8 cellular contexts compared by ENCODE assay signal in the genomic region with DNA sequence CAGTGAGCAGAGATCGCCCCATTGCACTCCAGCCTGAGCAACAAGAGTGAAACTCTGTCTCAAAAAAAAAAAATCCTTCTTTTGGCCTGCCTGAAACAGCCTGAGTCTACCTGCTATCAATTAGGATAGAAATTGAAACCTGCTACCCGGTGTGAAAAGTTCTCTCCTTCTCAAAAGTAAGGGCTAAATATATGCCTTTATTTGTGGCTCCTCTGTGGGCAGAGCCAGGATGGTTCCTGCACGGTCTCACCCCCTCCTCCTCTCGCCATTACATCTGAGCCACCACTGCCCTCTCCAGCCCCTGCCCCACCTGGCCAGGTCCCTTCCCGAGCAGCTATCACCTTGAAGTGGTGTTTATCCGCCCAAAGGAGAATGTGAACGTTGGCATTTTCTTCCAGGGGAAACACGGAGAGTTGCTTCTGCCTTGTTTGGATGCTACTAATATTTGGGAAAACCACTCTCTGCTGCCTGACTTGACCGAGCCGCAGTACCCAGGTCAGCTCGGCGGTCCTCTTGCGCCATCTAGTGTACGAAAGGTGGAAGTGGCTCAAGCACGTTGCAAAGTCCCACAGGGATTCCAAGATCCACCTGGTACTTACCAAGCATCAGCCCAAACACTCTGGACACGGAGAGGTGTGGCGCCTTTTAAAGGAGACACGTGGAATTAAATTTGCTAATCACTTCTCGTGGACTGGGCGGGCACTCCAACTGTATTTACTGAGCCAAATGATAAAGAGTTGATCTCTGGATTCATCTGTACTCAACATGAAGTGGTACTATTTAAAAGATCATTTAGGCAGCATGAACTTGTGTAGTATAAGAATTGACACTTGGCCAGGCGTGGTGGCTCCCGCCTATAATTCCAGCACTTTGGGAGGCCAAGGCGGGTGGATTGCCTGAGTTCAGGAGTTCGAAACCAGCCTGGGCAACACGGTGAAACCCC. TPM values are rescaled to one million over a fixed set of nuclear protein-coding genes. Genes with fewer than 3 reads are reported as not detected.
A peak's percentile ranks its signal among the peaks of the same experiment; 100 is the strongest.
DNase-seq lines count a peak whose midpoint lies in the region; ATAC-seq and TF ChIP-seq lines count a peak whose summit lies in the region.

No MANE protein-coding gene starts in this region.

- peaks cover 0 to 2% (median 0%) of the 10 kb centered on the region in 5 donors for H3K36me3 Mint-ChIP-seq in naive thymus-derived CD4-positive, alpha-beta T cell
- H3K36me3 Mint-ChIP-seq in stimulated activated memory B cell treated with anti-CD40 and anti-IgM and Interleukin-4, amounts not matched to agents 10 μg/mL and 1 μg/mL and 100 μg/mL, for 72 hours = peaks cover 7% of the 10 kb centered on the region

- H3K9me2 ChIP-seq in OCI-LY1 (ENCODE audit: low read depth, low read length) = no peaks in the 10 kb centered on the region

- H3K4me3 ChIP-seq in A673 (ENCODE audit: low read depth, low read length, poor library complexity, severe bottlenecking) (no peak overlapping the region), OCI-LY1 (ENCODE audit: low read depth, low read length, poor library complexity, severe bottlenecking) (no peak overlapping the region)
- H3K4me3 ChIP-seq in naive thymus-derived CD4-positive, alpha-beta T cell (ENCODE audit: low read length) = no peak overlapping the region

- POLR2A ChIA-PET in A673 (lab: Charles Lee; ENCODE audit: low non-redundant PET) = interaction anchor here (0.7 kb wide), 1 partner anchor 1306 kb away, joined by 3 read pairs; no protein-coding TSS in a partner anchor
- POLR2A ChIA-PET in naive thymus-derived CD4-positive, alpha-beta T cell (lab: Charles Lee) = no interaction called here

- H3K4me1 ChIP-seq in A673 (ENCODE audit: insufficient read depth, low read length, poor library complexity, severe bottlenecking) = no peaks in the 10 kb centered on the region
- peaks cover 6% of the 10 kb centered on the region for H3K4me1 ChIP-seq in OCI-LY1 (ENCODE audit: insufficient read depth, low read length, severe bottlenecking)
- peaks cover 0 to 4% of the 10 kb centered on the region in 2 donors for H3K4me1 ChIP-seq in naive thymus-derived CD4-positive, alpha-beta T cell (ENCODE audit: control insufficient read depth in 2 of 2, insufficient read depth in 2 of 2, low read length in 2 of 2)

- H3K36me3 ChIP-seq in A673 (ENCODE audit: insufficient read depth, low read length, poor library complexity, severe bottlenecking) (no peaks in the 10 kb centered on the region), OCI-LY1 (ENCODE audit: insufficient read depth, low read length) (no peaks in the 10 kb centered on the region)
- no peaks in the 10 kb centered on the region for H3K36me3 ChIP-seq in naive thymus-derived CD4-positive, alpha-beta T cell (ENCODE audit: control insufficient read depth in 2 of 3, insufficient read depth in 3 of 3, low read length in 3 of 3)

- H2AFZ ChIP-seq in OCI-LY1 (ENCODE audit: low read length) = no peak overlapping the region

- intact Hi-C loops in A673 (cut with micrococcal nuclease; ENCODE audit: unreplicated experiment) = loop anchor here (2.0 to 5.0 kb wide), 5 partner anchors 84 to 1336 kb away; no protein-coding TSS in a partner anchor
- intact Hi-C loops in naive thymus-derived CD4-positive, alpha-beta T cell (cut with micrococcal nuclease) = loop anchor here (1.0 to 10.0 kb wide), 10 partner anchors 84 to 1336 kb away; no protein-coding TSS in a partner anchor

- no peaks in the 10 kb centered on the region for H3K27me3 Mint-ChIP-seq in naive thymus-derived CD4-positive, alpha-beta T cell
- no peaks in the 10 kb centered on the region for H3K27me3 Mint-ChIP-seq in stimulated activated memory B cell treated with anti-CD40 and anti-IgM and Interleukin-4, amounts not matched to agents 10 μg/mL and 1 μg/mL and 100 μg/mL, for 72 hours

- ATAC-seq in GM18867 (IDR thresholded peaks at IDR 0.05; ENCODE audit: unreplicated experiment) = peak; percentile 71
- ATAC-seq in esophagus mucosa = peak; percentile 91
- ATAC-seq in naive thymus-derived CD4-positive, alpha-beta T cell = peak; percentile 87
- ATAC-seq in stimulated activated memory B cell treated with anti-CD40 and anti-IgM and Interleukin-4, amounts not matched to agents 10 μg/mL and 1 μg/mL and 100 μg/mL, for 72 hours = peak; percentile 78

- H3K9ac ChIP-seq in OCI-LY1 (ENCODE audit: low read length) = no peak overlapping the region

- no peaks in the 10 kb centered on the region for H3K9me3 Mint-ChIP-seq in naive thymus-derived CD4-positive, alpha-beta T cell
- H3K9me3 Mint-ChIP-seq in stimulated activated memory B cell treated with anti-CD40 and anti-IgM and Interleukin-4, amounts not matched to agents 10 μg/mL and 1 μg/mL and 100 μg/mL, for 72 hours = no peaks in the 10 kb centered on the region

- no peaks in the 10 kb centered on the region for H3K27me3 ChIP-seq in A673 (replicated peaks; ENCODE audit: insufficient read depth, low read depth, low read length, poor library complexity)
- H3K27me3 ChIP-seq in OCI-LY1 (ENCODE audit: insufficient read depth, low read length) = no peaks in the 10 kb centered on the region
- no peaks in the 10 kb centered on the region for H3K27me3 ChIP-seq in naive thymus-derived CD4-positive, alpha-beta T cell (ENCODE audit: control insufficient read depth in 2 of 2, insufficient read depth in 2 of 2, low read length in 2 of 2)

- H3K27ac ChIP-seq in A673 (ENCODE audit: low read depth, low read length, poor library complexity, severe bottlenecking) (no peak overlapping the region), OCI-LY1 (ENCODE audit: low read depth, low read length, poor library complexity, severe bottlenecking) (no peak overlapping the region)
- H3K27ac ChIP-seq in naive thymus-derived CD4-positive, alpha-beta T cell (ENCODE audit: low read depth, low read length) = no peak overlapping the region

- no peaks in the 10 kb centered on the region for H3F3A ChIP-seq in OCI-LY1 (ENCODE audit: insufficient read depth, low read length)

- H4K20me1 ChIP-seq in OCI-LY1 (ENCODE audit: insufficient read depth, low read length) = no peaks in the 10 kb centered on the region

- no TSS peak for BruUV-seq in A673 (replicated peaks; lab: Mats Ljungman, UMichigan)

- H3K79me2 ChIP-seq in OCI-LY1 (ENCODE audit: insufficient read depth, low read length) = no peaks in the 10 kb centered on the region

- DNase-seq in A673 (ENCODE audit: low spot score) = peak; percentile 77
- peak; percentile 81 for DNase-seq in HuH-7 (ENCODE audit: low spot score)
- DNase-seq in activated CD8-positive, alpha-beta memory T cell treated with anti-CD3 and anti-CD28 coated beads, Interleukin-2, amount 50 U/mL, for 48 hours = peak; percentile 82
- DNase-seq in naive thymus-derived CD4-positive, alpha-beta T cell = peak; percentile 39 to 73 (median 62)

- H3K27ac Mint-ChIP-seq in naive thymus-derived CD4-positive, alpha-beta T cell = no peak overlapping the region
- no peak overlapping the region for H3K27ac Mint-ChIP-seq in stimulated activated memory B cell treated with anti-CD40 and anti-IgM and Interleukin-4, amounts not matched to agents 10 μg/mL and 1 μg/mL and 100 μg/mL, for 72 hours

- H3K4me2 ChIP-seq in OCI-LY1 (ENCODE audit: low read length) = no peak overlapping the region

- H3K9me3 ChIP-seq in A673 (ENCODE audit: low read depth, low read length, poor library complexity, severe bottlenecking) (no peaks in the 10 kb centered on the region), OCI-LY1 (ENCODE audit: low read length) (no peaks in the 10 kb centered on the region)
- no peaks in the 10 kb centered on the region for H3K9me3 ChIP-seq in naive thymus-derived CD4-positive, alpha-beta T cell (ENCODE audit: control insufficient read depth in 2 of 3, low read length in 3 of 3)

- peaks cover 4 to 10% (median 5%) of the 10 kb centered on the region in 7 donors for H3K4me1 Mint-ChIP-seq in naive thymus-derived CD4-positive, alpha-beta T cell
- H3K4me1 Mint-ChIP-seq in stimulated activated memory B cell treated with anti-CD40 and anti-IgM and Interleukin-4, amounts not matched to agents 10 μg/mL and 1 μg/mL and 100 μg/mL, for 72 hours = peaks cover 9% of the 10 kb centered on the region

- H3K4me3 Mint-ChIP-seq in naive thymus-derived CD4-positive, alpha-beta T cell = peak overlapping the region in 2 of 10 donors; percentile 22 to 25
- no peak overlapping the region for H3K4me3 Mint-ChIP-seq in stimulated activated memory B cell treated with anti-CD40 and anti-IgM and Interleukin-4, amounts not matched to agents 10 μg/mL and 1 μg/mL and 100 μg/mL, for 72 hours

- CTCF ChIA-PET in A673 (lab: Charles Lee) = interaction anchor here (0.6 kb wide), 1 partner anchor 1555 kb away, joined by 3 read pairs; no protein-coding TSS in a partner anchor
- CTCF ChIA-PET in naive thymus-derived CD4-positive, alpha-beta T cell (lab: Charles Lee) = interaction anchor here (1.1 to 2.7 kb wide), 6 partner anchors 12 to 1335 kb away, joined by 3 to 10 read pairs (median 4); no protein-coding TSS in a partner anchor

- TF ChIP-seq CTCF in A673 (conservative IDR thresholded peaks at IDR 0.05; ENCODE audit: low read depth, low read length) (peak; percentile 95), OCI-LY1 (IDR thresholded peaks at IDR 0.05; ENCODE audit: low read length) (peak; percentile 96)

RNA-seq across cellular contexts. Expression of gene SETD4, which starts 31.9 kb away (rescaled TPM):
- total RNA-seq in A673 (2021) (29.3 and 33.3 TPM in 2 replicates), esophagus mucosa (13.9 TPM)
- total RNA-seq in naive thymus-derived CD4-positive, alpha-beta T cell = 10 to 100 TPM; 17.1 to 31.5 (median 20.9) TPM
- 10 to 100 TPM in 1 of 2 donors, 1 to 10 TPM in 1; 6.7 to 14.0 TPM for polyA plus RNA-seq in naive thymus-derived CD4-positive, alpha-beta T cell

RNA-seq across cellular contexts. Expression of gene CBR1, which starts 41.4 kb away (rescaled TPM):
- 81.8 and 84.8 TPM in 2 replicates for total RNA-seq in A673 (2021)
- 131 TPM for total RNA-seq in esophagus mucosa
- 10 to 100 TPM in 3 of 5 experiments, 1 to 10 TPM in 2; 6.0 to 51.1 (median 22.1) TPM for total RNA-seq in naive thymus-derived CD4-positive, alpha-beta T cell
- polyA plus RNA-seq in naive thymus-derived CD4-positive, alpha-beta T cell = 10 to 100 TPM; 54.9 to 59.7 TPM
